In genomic region chr3:128698211-128699011, GRCh38 we compare ENCODE assay signal across 9 cellular contexts. TPM values are rescaled to one million over a fixed set of nuclear protein-coding genes. Genes with fewer than 3 reads are reported as not detected.
A peak's percentile ranks its signal among the peaks of the same experiment; 100 is the strongest.
DNase-seq lines count a peak whose midpoint lies in the region; ATAC-seq, FAIRE-seq and TF ChIP-seq lines count a peak whose summit lies in the region.
"Had no signal": no experiment of that assay in that cellular context is flagged by ENCODE, and none has a peak within 500 bp of the region (broad histone marks: within the 10 kb centered on the region; RNA-seq: fewer than 3 reads in every experiment).

No MANE protein-coding gene starts in this region.

- POLR2A ChIA-PET in naive thymus-derived CD8-positive, alpha-beta T cell (lab: Charles Lee), result interaction anchor here (0.5 to 2.4 kb wide), 3 partner anchors 17 to 92 kb away, joined by 4 to 7 read pairs (median 7); no protein-coding TSS in a partner anchor

- peaks cover 0 to 11% (median 3%) of the 10 kb centered on the region in 4 donors for H3K4me1 Mint-ChIP-seq in naive thymus-derived CD8-positive, alpha-beta T cell

- H3K27ac Mint-ChIP-seq in naive thymus-derived CD8-positive, alpha-beta T cell, result peak overlapping the region in 7 of 10 donors; percentile 15 to 75 (median 57)

- in situ Hi-C loops in KBM-7 (cut with MboI; ENCODE audit: low pct_unique_long_range_greater_than_20kb, low sequenced_read_pairs), result no loop called here

- H3K27me3 Mint-ChIP-seq in naive thymus-derived CD8-positive, alpha-beta T cell, result peaks cover 0 to 1% (median 0%) of the 10 kb centered on the region in 5 donors

- TF ChIP-seq CTCF in foreskin keratinocyte (conservative IDR thresholded peaks at IDR 0.05), result no peak

- peak; percentile 71 for ATAC-seq in foreskin keratinocyte
- peak; percentile 74 to 83 for ATAC-seq in naive thymus-derived CD8-positive, alpha-beta T cell
- ATAC-seq in HG02763 (IDR thresholded peaks at IDR 0.05; ENCODE audit: unreplicated experiment), result no peak
- no peak for ATAC-seq in GM18511 (IDR thresholded peaks at IDR 0.05; ENCODE audit: unreplicated experiment)

- DNase-seq in C1 segment of cervical spinal cord (lab: John Stamatoyannopoulos, UW) (peak in 8 of 14 donors; percentile 7 to 57 (median 26)), KBM-7 (peak; percentile 56), activated gamma-delta T cell treated with Interleukin-2 at 50 U/mL for 16 hours (peak; percentile 9), foreskin keratinocyte (no peak), HTR-8/SVneo (ENCODE audit: insufficient read length, low spot score) (no peak)
- peak in 5 of 10 donors; percentile 13 to 26 (median 21) for DNase-seq in naive thymus-derived CD8-positive, alpha-beta T cell

- FAIRE-seq in HTR-8/SVneo (lab: Jason Lieb, UNC), result no peak

- no peak overlapping the region for H3K27ac ChIP-seq in foreskin keratinocyte
- H3K27ac ChIP-seq: epithelial cell of prostate had no signal

- no peaks in the 10 kb centered on the region for H3K36me3 Mint-ChIP-seq in naive thymus-derived CD8-positive, alpha-beta T cell

- no peaks in the 10 kb centered on the region for H3K4me1 ChIP-seq in foreskin keratinocyte

- no peaks in the 10 kb centered on the region for H3K27me3 ChIP-seq in foreskin keratinocyte

- peak overlapping the region; percentile 71 to 87 (median 82) for H3K4me3 Mint-ChIP-seq in naive thymus-derived CD8-positive, alpha-beta T cell

- H3K9me3 Mint-ChIP-seq in naive thymus-derived CD8-positive, alpha-beta T cell, result no peaks in the 10 kb centered on the region

RNA-seq across cellular contexts. Expression of gene RAB7A, which starts 27.6 kb away (rescaled TPM):
- 151 and 168 TPM in 2 replicates for total RNA-seq in foreskin keratinocyte
- 196 and 232 TPM in 2 replicates for polyA plus RNA-seq in foreskin keratinocyte
- 100 to 1,000 TPM; 140 to 152 TPM for total RNA-seq in naive thymus-derived CD8-positive, alpha-beta T cell
- 100 to 1,000 TPM; 177 to 200 (median 185) TPM for polyA plus RNA-seq in naive thymus-derived CD8-positive, alpha-beta T cell

RNA-seq across cellular contexts. Expression of gene RPN1, which starts 47.8 kb away (rescaled TPM):
- 268 and 307 TPM in 2 replicates for total RNA-seq in foreskin keratinocyte
- 175 and 177 TPM in 2 replicates for polyA plus RNA-seq in foreskin keratinocyte
- total RNA-seq in naive thymus-derived CD8-positive, alpha-beta T cell, result 10 to 100 TPM; 76.2 to 79.6 TPM
- polyA plus RNA-seq in naive thymus-derived CD8-positive, alpha-beta T cell, result 100 to 1,000 TPM; 178 to 224 (median 179) TPM

Comparison
In these comparisons a context has a peak if more than half of its experiments do, and no peak if none do; other contexts are left out.
1. DNase-seq: peak in C1 segment of cervical spinal cord (8 of 14), KBM-7 (single experiment) and activated gamma-delta T cell treated with Interleukin-2 at 50 U/mL for 16 hours (single experiment); none in foreskin keratinocyte (0 of 2) and HTR-8/SVneo (single experiment).
2. ATAC-seq: peak in foreskin keratinocyte (single experiment) and naive thymus-derived CD8-positive, alpha-beta T cell (2 of 2); none in HG02763 (single experiment) and GM18511 (single experiment).